22 cellular contexts compared by ENCODE assay signal in genomic region chr11:68306636-68307035, GRCh38. TPM values are rescaled to one million over a fixed set of nuclear protein-coding genes. Genes with fewer than 3 reads are reported as not detected.
A peak's percentile ranks its signal among the peaks of the same experiment; 100 is the strongest.
DNase-seq lines count a peak whose midpoint lies in the region; ATAC-seq, FAIRE-seq and TF ChIP-seq lines count a peak whose summit lies in the region.
"Had no signal": no experiment of that assay in that cellular context is flagged by ENCODE, and none has a peak within 500 bp of the region (broad histone marks: within the 10 kb centered on the region; RNA-seq: fewer than 3 reads in every experiment).

No MANE protein-coding gene starts in this region.

- CTCF ChIA-PET in activated CD4-positive, alpha-beta T cell treated with anti-CD3 and anti-CD28 coated beads, Interleukin-2, amount 10 ng/mL, durations not matched to agents 7 days and 5 days (lab: Charles Lee) = interaction anchor here (0.9 to 1.3 kb wide), 3 partner anchors 8 to 49 kb away, joined by 3 read pairs; no protein-coding TSS in a partner anchor
- CTCF ChIA-PET in K562 (lab: Yijun Ruan, JAX; ENCODE audit: low intra/inter-chr PET ratio) = no interaction called here
- CTCF ChIA-PET in T-cell (lab: Charles Lee) = no interaction called here

- H3K4me3 ChIP-seq in K562 (no peak overlapping the region), osteoblast (ENCODE audit: insufficient read depth, low read length) (no peak overlapping the region), left ventricle myocardium inferior (no peak overlapping the region)
- H3K4me3 ChIP-seq: GM23248 had no signal

- BruUV-seq in K562 (replicated peaks; lab: Mats Ljungman, UMichigan) = no TSS peak

- H2AFZ ChIP-seq in K562 (ENCODE audit: low read depth, low read length) = no peak overlapping the region
- H2AFZ ChIP-seq in osteoblast (ENCODE audit: low read length) = no peak overlapping the region
- H2AFZ ChIP-seq: GM23248 had no signal

- H3K27ac ChIP-seq in K562 (ENCODE audit: extremely low read depth, low read depth, low read length) = no peak overlapping the region
- H3K27ac ChIP-seq in osteoblast (ENCODE audit: low read depth, low read length) = no peak overlapping the region
- no peak overlapping the region for H3K27ac ChIP-seq in left ventricle myocardium inferior (replicated peaks)
- H3K27ac ChIP-seq: 22Rv1, GM23248 had no signal

- TF ChIP-seq EP300 in K562 (IDR thresholded peaks at IDR 0.05; ENCODE audit: low read length) = no peak

- WGBS in K562 (ENCODE audit: insufficient coverage, low coverage, missing lambda C conversion rate) = 29% methylated on average over 2 of the region's 3 CpGs

- H3K4me1 ChIP-seq in K562 (replicated peaks in 1 of 2; ENCODE audit: control insufficient read depth in 2 of 2, insufficient read depth in 2 of 2, low read length in 2 of 2) (peaks cover 6 to 14% of the 10 kb centered on the region in 2 experiments; a peak in 4 of 5 replicates), osteoblast (ENCODE audit: insufficient read depth, low read length) (no peaks in the 10 kb centered on the region), left ventricle myocardium inferior (peaks cover 8% of the 10 kb centered on the region)

- no peak for TF ChIP-seq CTCF in K562 (IDR thresholded peaks at IDR 0.05 in 2 of 3, conservative IDR thresholded peaks at IDR 0.05 in 1 of 3; ENCODE audit: insufficient read depth in 2 of 3, low read depth in 1 of 3, low read length in 3 of 3)
- TF ChIP-seq CTCF in osteoblast (IDR thresholded peaks at IDR 0.05; ENCODE audit: extremely low read depth, low read depth, low read length) = no peak
- TF ChIP-seq CTCF in left ventricle myocardium inferior (IDR thresholded peaks at IDR 0.05; ENCODE audit: borderline replicate concordance) = no peak

- H3K9me3 Mint-ChIP-seq in activated CD4-positive, alpha-beta T cell treated with anti-CD3 and anti-CD28 coated beads, Interleukin-2, amount 10 ng/mL, durations not matched to agents 7 days and 5 days = peaks cover 3% of the 10 kb centered on the region
- peaks cover 3% of the 10 kb centered on the region for H3K9me3 Mint-ChIP-seq in stimulated activated memory B cell treated with anti-CD40 and anti-IgM and Interleukin-4, amounts not matched to agents 10 μg/mL and 1 μg/mL and 100 μg/mL, for 72 hours
- peaks cover 0 to 3% (median 0%) of the 10 kb centered on the region in 3 donors for H3K9me3 Mint-ChIP-seq in T-cell
- H3K9me3 Mint-ChIP-seq: CD4-positive, alpha-beta memory T cell had no signal

- H3K36me3 ChIP-seq in K562 (ENCODE audit: control insufficient read depth, insufficient read depth, low read length) (no peaks in the 10 kb centered on the region), osteoblast (ENCODE audit: insufficient read depth, low read length) (no peaks in the 10 kb centered on the region), left ventricle myocardium inferior (no peaks in the 10 kb centered on the region)

- H3K4me3 Mint-ChIP-seq in activated CD4-positive, alpha-beta T cell treated with anti-CD3 and anti-CD28 coated beads, Interleukin-2, amount 10 ng/mL, durations not matched to agents 7 days and 5 days = no peak overlapping the region
- no peak overlapping the region for H3K4me3 Mint-ChIP-seq in stimulated activated memory B cell treated with anti-CD40 and anti-IgM and Interleukin-4, amounts not matched to agents 10 μg/mL and 1 μg/mL and 100 μg/mL, for 72 hours
- no peak overlapping the region for H3K4me3 Mint-ChIP-seq in T-cell
- H3K4me3 Mint-ChIP-seq: B cell; CD4-positive, alpha-beta memory T cell had no signal

- in situ Hi-C loops in K562 (cut with MboI) = no loop called here

- no peaks in the 10 kb centered on the region for H3K36me3 Mint-ChIP-seq in activated CD4-positive, alpha-beta T cell treated with anti-CD3 and anti-CD28 coated beads, Interleukin-2, amount 10 ng/mL, durations not matched to agents 7 days and 5 days (ENCODE audit: low read depth)
- H3K36me3 Mint-ChIP-seq in stimulated activated memory B cell treated with anti-CD40 and anti-IgM and Interleukin-4, amounts not matched to agents 10 μg/mL and 1 μg/mL and 100 μg/mL, for 72 hours = peaks cover 6% of the 10 kb centered on the region
- no peaks in the 10 kb centered on the region for H3K36me3 Mint-ChIP-seq in T-cell
- H3K36me3 Mint-ChIP-seq: CD4-positive, alpha-beta memory T cell had no signal

- peak; percentile 32 for FAIRE-seq in K562 (lab: Jason Lieb, UNC)
- FAIRE-seq: A204.1, G401.6, GM12892, GM19239, H1 had no signal

- H4K20me1 ChIP-seq in K562 (replicated peaks; ENCODE audit: control insufficient read depth, insufficient read depth, low read length) (no peaks in the 10 kb centered on the region), osteoblast (ENCODE audit: insufficient read depth, low read length) (no peaks in the 10 kb centered on the region)

- ATAC-seq in K562 = no peak
- ATAC-seq in stimulated activated memory B cell treated with anti-CD40 and anti-IgM and Interleukin-4, amounts not matched to agents 10 μg/mL and 1 μg/mL and 100 μg/mL, for 72 hours = no peak
- no peak for ATAC-seq in T-cell (replicated peaks in 1 of 4)

- POLR2A ChIA-PET in activated CD4-positive, alpha-beta T cell treated with anti-CD3 and anti-CD28 coated beads, Interleukin-2, amount 10 ng/mL, durations not matched to agents 7 days and 5 days (lab: Charles Lee) = no interaction called here
- POLR2A ChIA-PET in K562 (lab: Yijun Ruan, JAX) (no interaction called here), T-cell (lab: Charles Lee) (no interaction called here)

- intact Hi-C loops in K562 (cut with micrococcal nuclease) = no loop called here
- intact Hi-C loops in left ventricle myocardium inferior (cut with micrococcal nuclease) = no loop called here

- peaks cover 1% of the 10 kb centered on the region; the same call in 1 of the 2 replicates for H3K9me3 ChIP-seq in K562 (replicated peaks; ENCODE audit: control insufficient read depth, insufficient read depth, low read depth, low read length)
- no peaks in the 10 kb centered on the region for H3K9me3 ChIP-seq in osteoblast (ENCODE audit: low read depth, low read length)
- H3K9me3 ChIP-seq in left ventricle myocardium inferior (replicated peaks) = no peaks in the 10 kb centered on the region

- no peaks in the 10 kb centered on the region for H3K27me3 Mint-ChIP-seq in activated CD4-positive, alpha-beta T cell treated with anti-CD3 and anti-CD28 coated beads, Interleukin-2, amount 10 ng/mL, durations not matched to agents 7 days and 5 days
- H3K27me3 Mint-ChIP-seq in stimulated activated memory B cell treated with anti-CD40 and anti-IgM and Interleukin-4, amounts not matched to agents 10 μg/mL and 1 μg/mL and 100 μg/mL, for 72 hours = no peaks in the 10 kb centered on the region
- H3K27me3 Mint-ChIP-seq in T-cell = no peaks in the 10 kb centered on the region
- H3K27me3 Mint-ChIP-seq: B cell; CD4-positive, alpha-beta memory T cell had no signal

- TF ChIP-seq POLR2A in K562 (conservative IDR thresholded peaks at IDR 0.05) = no peak

- TF ChIP-seq RAD21 in K562 (CRISPR knock-in tag; conservative IDR thresholded peaks at IDR 0.05 in 1 of 2, IDR thresholded peaks at IDR 0.05 in 1 of 2) = no peak

- H3K79me2 ChIP-seq in K562 (ENCODE audit: control insufficient read depth, insufficient read depth, low read length) = no peaks in the 10 kb centered on the region
- H3K79me2 ChIP-seq in osteoblast (ENCODE audit: insufficient read depth, low read length) = no peaks in the 10 kb centered on the region

- H3K9me1 ChIP-seq in K562 (ENCODE audit: control insufficient read depth, insufficient read depth, low read length) = no peaks in the 10 kb centered on the region

- no peak overlapping the region for H3K4me2 ChIP-seq in K562 (ENCODE audit: insufficient read depth, low read length)
- H3K4me2 ChIP-seq in osteoblast (ENCODE audit: insufficient read depth, low read length) = no peak overlapping the region

- peak overlapping the region; percentile 9 for H3K27ac Mint-ChIP-seq in activated CD4-positive, alpha-beta T cell treated with anti-CD3 and anti-CD28 coated beads, Interleukin-2, amount 10 ng/mL, durations not matched to agents 7 days and 5 days
- H3K27ac Mint-ChIP-seq in stimulated activated memory B cell treated with anti-CD40 and anti-IgM and Interleukin-4, amounts not matched to agents 10 μg/mL and 1 μg/mL and 100 μg/mL, for 72 hours = peak overlapping the region; percentile 55
- H3K27ac Mint-ChIP-seq in T-cell = no peak overlapping the region
- H3K27ac Mint-ChIP-seq: B cell had no signal

- H3K27me3 ChIP-seq in K562 (ENCODE audit: control insufficient read depth in 2 of 2, insufficient read depth in 2 of 2, low read length in 2 of 2) (no peaks in the 10 kb centered on the region), osteoblast (ENCODE audit: insufficient read depth, low read length) (no peaks in the 10 kb centered on the region), left ventricle myocardium inferior (ENCODE audit: low read depth) (no peaks in the 10 kb centered on the region)

- DNase-seq in activated CD4-positive, alpha-beta T cell treated with anti-CD3 and anti-CD28 coated beads, Interleukin-2, amount 10 ng/mL, durations not matched to agents 7 days and 5 days = no peak
- no peak for DNase-seq in activated CD4-positive, alpha-beta T cell treated with anti-CD3 and anti-CD28 coated beads, Interleukin-2, amount 50 U/mL, for 48 hours
- DNase-seq in K562 (ENCODE audit: extremely low read depth in 1 of 4, low spot score in 3 of 4) (no peak), osteoblast (ENCODE audit: insufficient read length, low spot score, missing footprints) (peak; percentile 75), SHP77 (lab: John Stamatoyannopoulos, UW) (no peak), left ventricle myocardium inferior (no peak), T-cell (no peak)
- DNase-seq: C1 segment of cervical spinal cord; CD4-positive, alpha-beta memory T cell; DMS153; DND-41; GM23248; H7; HCEC 1CT had no signal

- peaks cover 45% of the 10 kb centered on the region for H3K4me1 Mint-ChIP-seq in activated CD4-positive, alpha-beta T cell treated with anti-CD3 and anti-CD28 coated beads, Interleukin-2, amount 10 ng/mL, durations not matched to agents 7 days and 5 days
- peaks cover 18% of the 10 kb centered on the region for H3K4me1 Mint-ChIP-seq in stimulated activated memory B cell treated with anti-CD40 and anti-IgM and Interleukin-4, amounts not matched to agents 10 μg/mL and 1 μg/mL and 100 μg/mL, for 72 hours
- peaks cover 0 to 6% (median 2%) of the 10 kb centered on the region in 3 donors for H3K4me1 Mint-ChIP-seq in T-cell

- H3K9ac ChIP-seq in K562 (ENCODE audit: insufficient read depth in 1 of 2, low read depth in 2 of 2, low read length in 2 of 2) = no peak overlapping the region
- H3K9ac ChIP-seq: GM23248 had no signal

RNA-seq across cellular contexts. Expression of gene LRP5, which starts 5.8 kb away (rescaled TPM):
- 10 to 100 TPM; 32.2 to 32.7 TPM for total RNA-seq in activated CD4-positive, alpha-beta T cell treated with anti-CD3 and anti-CD28 coated beads, Interleukin-2, amount 10 ng/mL, durations not matched to agents 7 days and 5 days
- 28.3 and 69.8 TPM in 2 replicates for total RNA-seq in K562 (2011; cell fraction: chromatin; rRNA removed; ENCODE audit: low replicate concordance)
- 63.7 and 66.6 TPM in 2 replicates for total RNA-seq in K562 (2011; cell fraction: nucleolus; rRNA removed)
- total RNA-seq in K562 (2011; cell fraction: nucleoplasm; rRNA removed) = 37.9 and 42.2 TPM in 2 replicates
- total RNA-seq in K562 (2014; rRNA removed) (14.9 and 23.8 TPM in 2 replicates), K562 (2014; rRNA removed; fragmentation: Illumina TruSeq; extraction: Trizol) (2.1 and 3.1 TPM in 2 replicates), K562 (2015; rRNA removed; fragmentation: Illumina TruSeq; extraction: Trizol) (13.6 and 15.3 TPM in 2 replicates), K562 (2021) (43.1 and 44.2 TPM in 2 replicates), osteoblast (16.3 and 18.6 TPM in 2 replicates), left ventricle myocardium inferior (54.7 TPM), T-cell (10 to 100 TPM in 1 of 5 donors, 1 to 10 TPM in 4; 1.8 to 11.3 (median 7.0) TPM)
- polyA plus RNA-seq in K562 (2011; rRNA removed) (5.1 and 11.0 TPM in 2 replicates), K562 (2014; fragmentation: Illumina TruSeq; extraction: Trizol) (13.5 and 28.2 TPM in 2 replicates), K562 (2014; fragmentation: Nextera tagmentation; extraction: Ambion mirVana) (under 1 TPM; 0.48 to 0.63 TPM), K562 (2014; rRNA removed) (16.1 and 17.6 TPM in 2 replicates)
- polyA plus RNA-seq in K562 (2011; cell fraction: cytosol; rRNA removed) = 9.1 and 15.7 TPM in 2 replicates
- polyA plus RNA-seq in K562 (2011; cell fraction: nucleus; rRNA removed) = 16.9 and 36.4 TPM in 2 replicates
- 24.9 and 36.3 TPM in 2 replicates for polyA plus RNA-seq in K562 (2012)
- polyA minus RNA-seq in K562 (2011; rRNA and poly(A)+ RNA removed) = 7.7 and 11.3 TPM in 2 replicates
- polyA minus RNA-seq in K562 (2011; cell fraction: cytosol; rRNA and poly(A)+ RNA removed) = 21.3 and 34.5 TPM in 2 replicates
- 24.4 and 27.9 TPM in 2 replicates for polyA minus RNA-seq in K562 (2011; cell fraction: nucleus; rRNA and poly(A)+ RNA removed)

RNA-seq across cellular contexts. Expression of gene C11orf24, which starts 34.9 kb away (rescaled TPM):
- 10 to 100 TPM; 20.0 to 25.2 TPM for total RNA-seq in activated CD4-positive, alpha-beta T cell treated with anti-CD3 and anti-CD28 coated beads, Interleukin-2, amount 10 ng/mL, durations not matched to agents 7 days and 5 days
- total RNA-seq in K562 (2011; cell fraction: chromatin; rRNA removed; ENCODE audit: low replicate concordance) = 53.7 and 91.3 TPM in 2 replicates
- total RNA-seq in K562 (2011; cell fraction: nucleolus; rRNA removed) = 78.4 and 79.7 TPM in 2 replicates
- total RNA-seq in K562 (2011; cell fraction: nucleoplasm; rRNA removed) = 73.5 and 93.0 TPM in 2 replicates
- total RNA-seq in K562 (2014; rRNA removed) (50.5 and 57.6 TPM in 2 replicates), K562 (2014; rRNA removed; fragmentation: Illumina TruSeq; extraction: Trizol) (30.2 and 30.8 TPM in 2 replicates), K562 (2015; rRNA removed; fragmentation: Illumina TruSeq; extraction: Trizol) (31.7 and 32.5 TPM in 2 replicates), K562 (2021) (64.9 and 66.0 TPM in 2 replicates), osteoblast (37.7 and 40.5 TPM in 2 replicates), left ventricle myocardium inferior (28.6 TPM), T-cell (10 to 100 TPM in 4 of 5 donors, 1 to 10 TPM in 1; 9.5 to 25.3 (median 21.4) TPM)
- polyA plus RNA-seq in K562 (2011; rRNA removed) (23.6 and 34.9 TPM in 2 replicates), K562 (2014; fragmentation: Illumina TruSeq; extraction: Trizol) (47.0 and 49.5 TPM in 2 replicates), K562 (2014; fragmentation: Nextera tagmentation; extraction: Ambion mirVana) (1 to 10 TPM; 2.0 to 4.4 TPM), K562 (2014; rRNA removed) (52.5 and 65.2 TPM in 2 replicates)
- polyA plus RNA-seq in K562 (2011; cell fraction: cytosol; rRNA removed) = 42.1 and 76.0 TPM in 2 replicates
- 53.0 and 81.1 TPM in 2 replicates for polyA plus RNA-seq in K562 (2011; cell fraction: nucleus; rRNA removed)
- 38.0 and 127 TPM in 2 replicates for polyA plus RNA-seq in K562 (2012)
- polyA minus RNA-seq in K562 (2011; rRNA and poly(A)+ RNA removed) = 22.4 and 23.0 TPM in 2 replicates
- polyA minus RNA-seq in K562 (2011; cell fraction: cytosol; rRNA and poly(A)+ RNA removed) = 27.9 and 31.7 TPM in 2 replicates
- polyA minus RNA-seq in K562 (2011; cell fraction: nucleus; rRNA and poly(A)+ RNA removed) = 25.2 and 34.9 TPM in 2 replicates

Comparison
In these comparisons a context has a peak if more than half of its experiments do, and no peak if none do; other contexts are left out.
1. H3K27ac Mint-ChIP-seq: peak in activated CD4-positive, alpha-beta T cell treated with anti-CD3 and anti-CD28 coated beads, Interleukin-2, amount 10 ng/mL, durations not matched to agents 7 days and 5 days (single experiment) and stimulated activated memory B cell treated with anti-CD40 and anti-IgM and Interleukin-4, amounts not matched to agents 10 μg/mL and 1 μg/mL and 100 μg/mL, for 72 hours (single experiment); none in T-cell (0 of 2).